1 cellular context compared by ENCODE assay signal in the genomic region with DNA sequence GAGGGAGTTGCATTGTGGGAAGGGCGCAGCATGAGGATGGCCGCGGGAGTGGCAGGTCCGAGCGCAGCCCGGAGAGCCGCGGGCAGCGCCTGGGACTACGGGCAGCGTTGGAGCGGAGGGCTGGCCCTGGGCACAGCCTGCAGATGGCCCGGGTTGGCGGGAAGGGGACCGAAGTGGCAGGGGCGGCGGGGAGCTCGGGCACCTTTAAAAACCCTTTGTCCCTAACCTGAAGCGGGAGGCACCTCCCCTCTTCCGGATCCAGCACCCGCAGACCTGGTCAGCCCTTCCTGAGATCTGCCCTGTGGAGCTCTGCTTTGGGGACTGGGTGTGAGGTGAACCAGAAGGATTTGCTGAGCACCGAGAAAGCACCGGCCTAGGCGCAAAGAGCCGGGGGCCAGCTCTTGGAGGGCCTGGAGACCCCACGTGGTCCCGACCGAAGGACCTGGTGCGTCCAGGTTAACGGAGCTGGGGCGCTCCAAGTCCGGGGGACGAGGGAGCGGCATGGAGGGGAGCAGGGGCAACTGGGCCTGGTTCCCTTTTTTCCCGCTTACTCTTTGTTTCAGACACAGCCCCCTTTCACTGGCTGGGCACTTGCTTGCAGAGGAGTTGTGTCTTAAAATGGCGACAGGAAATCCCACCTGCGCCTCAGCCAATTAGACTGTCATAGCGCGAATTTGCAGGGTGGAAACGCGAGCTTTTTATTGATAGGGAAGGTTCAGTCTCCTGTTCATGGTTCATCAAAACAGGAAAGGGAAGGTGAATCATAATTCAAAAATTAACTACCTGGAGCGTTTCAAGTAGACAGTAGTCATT.
TF ChIP-seq lines count a peak whose summit lies in the region.

No MANE protein-coding gene starts in this region.

TF ChIP-seq in WTC11, 78 proteins besides CTCF, POLR2A, EP300 and RAD21 (continued from another document):
- TF ChIP-seq, protein P1, sequence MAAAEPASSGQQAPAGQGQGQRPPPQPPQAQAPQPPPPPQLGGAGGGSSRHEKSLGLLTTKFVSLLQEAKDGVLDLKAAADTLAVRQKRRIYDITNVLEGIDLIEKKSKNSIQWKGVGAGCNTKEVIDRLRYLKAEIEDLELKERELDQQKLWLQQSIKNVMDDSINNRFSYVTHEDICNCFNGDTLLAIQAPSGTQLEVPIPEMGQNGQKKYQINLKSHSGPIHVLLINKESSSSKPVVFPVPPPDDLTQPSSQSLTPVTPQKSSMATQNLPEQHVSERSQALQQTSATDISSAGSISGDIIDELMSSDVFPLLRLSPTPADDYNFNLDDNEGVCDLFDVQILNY (CRISPR knock-in tag; IDR thresholded peaks at IDR 0.05), result no peak; the same call in 1 of the 2 replicates
- TF ChIP-seq GTF2I (CRISPR knock-in tag; conservative IDR thresholded peaks at IDR 0.05) (no peak), KAT7 (CRISPR knock-in tag; IDR thresholded peaks at IDR 0.05; ENCODE audit: borderline replicate concordance) (no peak; the same call in 1 of the 2 replicates), ZBTB43 (CRISPR knock-in tag; IDR thresholded peaks at IDR 0.05) (no peak), ZNF532 (CRISPR knock-in tag; IDR thresholded peaks at IDR 0.05; ENCODE audit: borderline replicate concordance) (0 out of 2 replicates have a peak, but pooled peaks have one; percentile 17), ETV6 (CRISPR knock-in tag; IDR thresholded peaks at IDR 0.05) (0 out of 2 replicates have a peak, but pooled peaks have one; percentile 24), SMAD3 (CRISPR knock-in tag; IDR thresholded peaks at IDR 0.05; ENCODE audit: borderline replicate concordance) (no peak), MYBL2 (CRISPR knock-in tag; IDR thresholded peaks at IDR 0.05) (no peak; the same call in 1 of the 2 replicates), ZNF396 (CRISPR knock-in tag; IDR thresholded peaks at IDR 0.05; ENCODE audit: borderline replicate concordance) (no peak), FOXP1 (CRISPR knock-in tag; IDR thresholded peaks at IDR 0.05; ENCODE audit: borderline replicate concordance) (no peak), ERG (CRISPR knock-in tag; IDR thresholded peaks at IDR 0.05) (0 out of 2 replicates have a peak, but pooled peaks have one; percentile 15), ATF2 (CRISPR knock-in tag; IDR thresholded peaks at IDR 0.05; ENCODE audit: borderline replicate concordance, low read depth) (no peak)
- TF ChIP-seq, protein P2, sequence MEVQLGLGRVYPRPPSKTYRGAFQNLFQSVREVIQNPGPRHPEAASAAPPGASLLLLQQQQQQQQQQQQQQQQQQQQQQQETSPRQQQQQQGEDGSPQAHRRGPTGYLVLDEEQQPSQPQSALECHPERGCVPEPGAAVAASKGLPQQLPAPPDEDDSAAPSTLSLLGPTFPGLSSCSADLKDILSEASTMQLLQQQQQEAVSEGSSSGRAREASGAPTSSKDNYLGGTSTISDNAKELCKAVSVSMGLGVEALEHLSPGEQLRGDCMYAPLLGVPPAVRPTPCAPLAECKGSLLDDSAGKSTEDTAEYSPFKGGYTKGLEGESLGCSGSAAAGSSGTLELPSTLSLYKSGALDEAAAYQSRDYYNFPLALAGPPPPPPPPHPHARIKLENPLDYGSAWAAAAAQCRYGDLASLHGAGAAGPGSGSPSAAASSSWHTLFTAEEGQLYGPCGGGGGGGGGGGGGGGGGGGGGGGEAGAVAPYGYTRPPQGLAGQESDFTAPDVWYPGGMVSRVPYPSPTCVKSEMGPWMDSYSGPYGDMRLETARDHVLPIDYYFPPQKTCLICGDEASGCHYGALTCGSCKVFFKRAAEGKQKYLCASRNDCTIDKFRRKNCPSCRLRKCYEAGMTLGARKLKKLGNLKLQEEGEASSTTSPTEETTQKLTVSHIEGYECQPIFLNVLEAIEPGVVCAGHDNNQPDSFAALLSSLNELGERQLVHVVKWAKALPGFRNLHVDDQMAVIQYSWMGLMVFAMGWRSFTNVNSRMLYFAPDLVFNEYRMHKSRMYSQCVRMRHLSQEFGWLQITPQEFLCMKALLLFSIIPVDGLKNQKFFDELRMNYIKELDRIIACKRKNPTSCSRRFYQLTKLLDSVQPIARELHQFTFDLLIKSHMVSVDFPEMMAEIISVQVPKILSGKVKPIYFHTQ (CRISPR knock-in tag; IDR thresholded peaks at IDR 0.05), result 0 out of 2 replicates have a peak, but pooled peaks have one; percentile 15
- TF ChIP-seq, protein P3, sequence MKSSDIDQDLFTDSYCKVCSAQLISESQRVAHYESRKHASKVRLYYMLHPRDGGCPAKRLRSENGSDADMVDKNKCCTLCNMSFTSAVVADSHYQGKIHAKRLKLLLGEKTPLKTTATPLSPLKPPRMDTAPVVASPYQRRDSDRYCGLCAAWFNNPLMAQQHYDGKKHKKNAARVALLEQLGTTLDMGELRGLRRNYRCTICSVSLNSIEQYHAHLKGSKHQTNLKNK (CRISPR knock-in tag; IDR thresholded peaks at IDR 0.05), result no peak
TF ChIP-seq in WTC11: peak in this region for 5.
